20 cellular contexts compared by ENCODE assay signal in the genomic region with DNA sequence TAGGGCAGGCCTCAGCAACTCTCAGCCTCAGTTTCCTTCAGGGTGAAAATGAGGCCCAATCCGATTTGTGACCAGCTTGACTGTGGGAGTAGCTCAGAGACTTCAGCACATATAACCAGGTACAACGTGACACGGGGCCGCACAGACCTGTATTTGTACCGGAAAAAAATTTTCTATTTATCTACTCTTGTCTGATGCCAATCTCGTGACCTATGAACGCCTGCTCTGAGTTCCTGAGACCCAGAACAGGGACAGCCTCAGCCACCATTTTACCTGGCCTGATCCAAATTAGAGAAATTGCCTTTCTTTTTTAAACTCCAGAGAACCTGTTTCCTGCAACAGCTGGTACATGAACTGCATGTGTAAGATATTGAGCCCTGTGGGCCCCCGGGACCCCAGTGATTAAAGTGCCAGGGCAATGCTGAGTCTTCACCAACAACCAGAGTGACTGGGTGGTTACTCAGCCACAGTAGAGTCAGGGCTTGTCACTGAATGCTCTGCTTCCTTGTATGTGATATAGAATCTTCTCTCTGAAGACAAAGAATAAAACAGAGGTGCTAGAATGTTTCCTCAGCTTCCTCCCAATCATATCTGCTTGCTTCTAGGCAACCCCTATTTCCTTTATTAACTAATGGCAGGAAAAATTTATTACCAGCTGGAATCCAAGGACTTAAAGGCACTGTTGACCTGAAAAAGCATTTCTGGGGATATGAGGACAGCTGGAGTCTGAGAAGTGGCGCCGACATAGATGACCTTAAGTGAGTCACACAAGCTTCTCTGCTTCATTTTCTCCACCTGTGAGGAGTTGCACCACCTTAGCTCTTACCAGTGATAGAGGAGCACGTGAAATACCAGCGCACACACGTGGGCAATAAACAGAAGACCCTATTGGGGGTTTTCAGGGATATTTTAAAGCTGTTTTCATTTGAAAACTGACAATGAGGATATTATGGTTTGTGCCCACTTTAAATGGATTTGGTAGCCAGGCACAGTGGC. TPM values are rescaled to one million over a fixed set of nuclear protein-coding genes. Genes with fewer than 3 reads are reported as not detected.
DNase-seq lines count a peak whose midpoint lies in the region; TF ChIP-seq lines count a peak whose summit lies in the region.
"Had no signal": no experiment of that assay in that cellular context is flagged by ENCODE, and none has a peak within 500 bp of the region (broad histone marks: within the 10 kb centered on the region; RNA-seq: fewer than 3 reads in every experiment).

No MANE protein-coding gene starts in this region.

- H3K4me3 ChIP-seq in Caco-2 (ENCODE audit: low read depth, low read length) (no peak overlapping the region), OCI-LY7 (ENCODE audit: low read depth, low read length, poor library complexity, severe bottlenecking) (no peak overlapping the region)

- H3K27ac Mint-ChIP-seq in Caco-2 (ENCODE audit: unreplicated experiment) (peak overlapping the region; percentile 45), nephron progenitor cell (peak overlapping the region; percentile 88)
- H3K27ac Mint-ChIP-seq in activated CD4-positive, alpha-beta memory T cell treated with anti-CD3 and anti-CD28 coated beads for 36 hours, result no peak overlapping the region
- H3K27ac Mint-ChIP-seq: activated naive CD4-positive, alpha-beta T cell treated with anti-CD3 and anti-CD28 coated beads, Interleukin-2, amount 50 U/mL, for 24 hours; activated T-cell treated with anti-CD3 and anti-CD28 coated beads, Interleukin-2, amount 50 U/mL, for 72 hours; memory B cell; natural killer cell had no signal

- DNase-seq in Caco-2 (no peak), NCI-H69 (lab: John Stamatoyannopoulos, UW) (peak; percentile 25), nephron progenitor cell (no peak), OCI-LY7 (ENCODE audit: low spot score) (no peak), epidermal melanocyte (ENCODE audit: insufficient read length, low spot score) (no peak)
- no peak for DNase-seq in activated CD4-positive, CD25-positive, alpha-beta regulatory T cell (lab: John Stamatoyannopoulos, UW)
- DNase-seq in activated CD4-positive, alpha-beta memory T cell treated with anti-CD3 and anti-CD28 coated beads for 36 hours, result no peak
- DNase-seq: activated CD8-positive, alpha-beta memory T cell treated with anti-CD3 and anti-CD28 coated beads for 24 hours; natural killer cell; NCI-H1930; NCI-H510A; OCI-M1; SHP77 treated with DMSO at 0.1 percent for 48 hours; stimulated activated CD8-positive, alpha-beta memory T cell treated with anti-CD3 and anti-CD28 coated beads, Interleukin-4, amount 100 ng/mL, for 48 hours had no signal

- H3K27me3 Mint-ChIP-seq in Caco-2 (ENCODE audit: insufficient read depth, unreplicated experiment) (no peaks in the 10 kb centered on the region), nephron progenitor cell (ENCODE audit: low read depth, poor library complexity) (peaks cover 3% of the 10 kb centered on the region)
- no peaks in the 10 kb centered on the region for H3K27me3 Mint-ChIP-seq in activated CD4-positive, alpha-beta memory T cell treated with anti-CD3 and anti-CD28 coated beads for 36 hours
- H3K27me3 Mint-ChIP-seq: activated naive CD4-positive, alpha-beta T cell treated with anti-CD3 and anti-CD28 coated beads, Interleukin-2, amount 50 U/mL, for 24 hours; IgD-negative memory B cell had no signal

- TF ChIP-seq CTCF in Caco-2 (IDR thresholded peaks at IDR 0.05; ENCODE audit: insufficient read depth in 1 of 2, low read depth in 1 of 2, low read length in 1 of 2, severe bottlenecking in 1 of 2, unreplicated experiment in 1 of 2) (no peak), nephron progenitor cell (IDR thresholded peaks at IDR 0.05) (no peak), OCI-LY7 (conservative IDR thresholded peaks at IDR 0.05; ENCODE audit: low read length) (no peak)

- H3K36me3 Mint-ChIP-seq in Caco-2 (ENCODE audit: insufficient read depth, unreplicated experiment) (peaks cover 5% of the 10 kb centered on the region), nephron progenitor cell (ENCODE audit: low read depth) (no peaks in the 10 kb centered on the region)
- no peaks in the 10 kb centered on the region for H3K36me3 Mint-ChIP-seq in activated CD4-positive, alpha-beta memory T cell treated with anti-CD3 and anti-CD28 coated beads for 36 hours
- H3K36me3 Mint-ChIP-seq: activated naive CD4-positive, alpha-beta T cell treated with anti-CD3 and anti-CD28 coated beads, Interleukin-2, amount 50 U/mL, for 24 hours; CD14-positive monocyte; IgD-negative memory B cell; memory B cell; natural killer cell had no signal

- intact Hi-C loops in Caco-2 (cut with micrococcal nuclease; ENCODE audit: unreplicated experiment), result no loop called here
- intact Hi-C loops in OCI-LY7 (cut with micrococcal nuclease; ENCODE audit: unreplicated experiment), result no loop called here
- intact Hi-C loops in activated CD4-positive, alpha-beta memory T cell treated with anti-CD3 and anti-CD28 coated beads for 36 hours (cut with micrococcal nuclease), result no loop called here

- H3K4me1 Mint-ChIP-seq in Caco-2 (ENCODE audit: low read depth, unreplicated experiment) (peaks cover 13% of the 10 kb centered on the region), nephron progenitor cell (peaks cover 71% of the 10 kb centered on the region)
- no peaks in the 10 kb centered on the region for H3K4me1 Mint-ChIP-seq in activated CD4-positive, alpha-beta memory T cell treated with anti-CD3 and anti-CD28 coated beads for 36 hours (ENCODE audit: low read depth)
- H3K4me1 Mint-ChIP-seq: activated naive CD4-positive, alpha-beta T cell treated with anti-CD3 and anti-CD28 coated beads, Interleukin-2, amount 50 U/mL, for 24 hours; IgD-negative memory B cell; memory B cell; natural killer cell had no signal

- no peaks in the 10 kb centered on the region for H3K79me2 ChIP-seq in OCI-LY7 (ENCODE audit: insufficient read depth, low read depth, low read length)

- H3K9me3 Mint-ChIP-seq in Caco-2 (ENCODE audit: unreplicated experiment) (no peaks in the 10 kb centered on the region), nephron progenitor cell (no peaks in the 10 kb centered on the region)
- no peaks in the 10 kb centered on the region for H3K9me3 Mint-ChIP-seq in activated CD4-positive, alpha-beta memory T cell treated with anti-CD3 and anti-CD28 coated beads for 36 hours
- H3K9me3 Mint-ChIP-seq: activated naive CD4-positive, alpha-beta T cell treated with anti-CD3 and anti-CD28 coated beads, Interleukin-2, amount 50 U/mL, for 24 hours; activated T-cell treated with anti-CD3 and anti-CD28 coated beads, Interleukin-2, amount 50 U/mL, for 72 hours; CD14-positive monocyte; IgD-negative memory B cell; memory B cell; natural killer cell had no signal

- H3K4me1 ChIP-seq in Caco-2 (peaks cover 4% of the 10 kb centered on the region; the same call in 1 of the 2 replicates), OCI-LY7 (ENCODE audit: insufficient read depth, low read length, poor library complexity, severe bottlenecking) (no peaks in the 10 kb centered on the region)

- no peaks in the 10 kb centered on the region for H3K27me3 ChIP-seq in Caco-2 (replicated peaks; ENCODE audit: control insufficient read depth, insufficient read depth, low read length)

- POLR2A ChIA-PET in Caco-2 (lab: Charles Lee), result no interaction called here
- POLR2A ChIA-PET in OCI-LY7 (lab: Charles Lee), result interaction anchor here (0.5 kb wide), 1 partner anchor 240 kb away, joined by 3 read pairs; no protein-coding TSS in a partner anchor
- POLR2A ChIA-PET in activated CD4-positive, alpha-beta memory T cell treated with anti-CD3 and anti-CD28 coated beads for 36 hours (lab: Charles Lee), result no interaction called here

- H3K9me3 ChIP-seq in Caco-2 (no peaks in the 10 kb centered on the region), OCI-LY7 (ENCODE audit: low read length) (no peaks in the 10 kb centered on the region)

- H4K20me1 ChIP-seq in OCI-LY7 (ENCODE audit: insufficient read depth, low read length), result no peaks in the 10 kb centered on the region

- H3K4me2 ChIP-seq in OCI-LY7 (ENCODE audit: low read length), result no peak overlapping the region

- no peak overlapping the region for H2AFZ ChIP-seq in OCI-LY7 (ENCODE audit: low read length)

- peak overlapping the region; percentile 49 for H3K27ac ChIP-seq in cingulate gyrus (ENCODE audit: low read depth, low read length)
- no peak overlapping the region for H3K27ac ChIP-seq in OCI-LY7 (ENCODE audit: low read depth, low read length, poor library complexity, severe bottlenecking)

- no peaks in the 10 kb centered on the region for H3K9me2 ChIP-seq in OCI-LY7 (ENCODE audit: insufficient read depth, low read length)

- H3K36me3 ChIP-seq in Caco-2 (ENCODE audit: control insufficient read depth, insufficient read depth, low read length) (no peaks in the 10 kb centered on the region), OCI-LY7 (ENCODE audit: insufficient read depth, low read length) (no peaks in the 10 kb centered on the region)

- H3K4me3 Mint-ChIP-seq in Caco-2 (ENCODE audit: unreplicated experiment), result no peak overlapping the region
- no peak overlapping the region for H3K4me3 Mint-ChIP-seq in nephron progenitor cell
- no peak overlapping the region for H3K4me3 Mint-ChIP-seq in activated CD4-positive, alpha-beta memory T cell treated with anti-CD3 and anti-CD28 coated beads for 36 hours
- H3K4me3 Mint-ChIP-seq: activated naive CD4-positive, alpha-beta T cell treated with anti-CD3 and anti-CD28 coated beads, Interleukin-2, amount 50 U/mL, for 24 hours; activated T-cell treated with anti-CD3 and anti-CD28 coated beads, Interleukin-2, amount 50 U/mL, for 72 hours; CD14-positive monocyte; IgD-negative memory B cell; memory B cell; natural killer cell had no signal

- BruUV-seq in Caco-2 (replicated peaks; lab: Mats Ljungman, UMichigan), result no TSS peak
- BruUV-seq in OCI-LY7 (replicated peaks; lab: Mats Ljungman, UMichigan), result no TSS peak

- CTCF ChIA-PET in Caco-2 (lab: Charles Lee) (interaction anchor here (0.7 kb wide), 1 partner anchor 125 kb away, joined by 3 read pairs; no protein-coding TSS in a partner anchor), OCI-LY7 (lab: Charles Lee; ENCODE audit: unreplicated experiment) (interaction anchor here (0.6 kb wide), 1 partner anchor 37 kb away, joined by 3 read pairs; no protein-coding TSS in a partner anchor)
- CTCF ChIA-PET in activated CD4-positive, alpha-beta memory T cell treated with anti-CD3 and anti-CD28 coated beads for 36 hours (lab: Charles Lee), result no interaction called here

RNA-seq across cellular contexts. Expression of a gene that starts 47.6 kb away (rescaled TPM):
- 40.4 and 41.4 TPM in 2 replicates for total RNA-seq in Caco-2 (2022)
- 1.5 and 1.7 TPM in 2 replicates for total RNA-seq in OCI-LY7 (2014; rRNA removed; shearing (Covaris generic))
- total RNA-seq in OCI-LY7 (2022), result 1.1 and 1.2 TPM in 2 replicates
- total RNA-seq in activated CD4-positive, alpha-beta memory T cell treated with anti-CD3 and anti-CD28 coated beads for 36 hours, result under 1 TPM; 0.58 to 0.62 TPM

Comparison
In these comparisons a context has a peak if more than half of its experiments do, and no peak if none do; other contexts are left out.
1. RNA of a gene that starts 47.6 kb away (total RNA-seq): 40.4 to 41.4 TPM in Caco-2; 1.1 to 1.7 TPM in OCI-LY7 and 0.58 to 0.62 TPM in activated CD4-positive, alpha-beta memory T cell treated with anti-CD3 and anti-CD28 coated beads for 36 hours; every median in the first group is over 10 times any median in the second.